ENCODE assay signal across 12 cellular contexts in the genomic region with DNA sequence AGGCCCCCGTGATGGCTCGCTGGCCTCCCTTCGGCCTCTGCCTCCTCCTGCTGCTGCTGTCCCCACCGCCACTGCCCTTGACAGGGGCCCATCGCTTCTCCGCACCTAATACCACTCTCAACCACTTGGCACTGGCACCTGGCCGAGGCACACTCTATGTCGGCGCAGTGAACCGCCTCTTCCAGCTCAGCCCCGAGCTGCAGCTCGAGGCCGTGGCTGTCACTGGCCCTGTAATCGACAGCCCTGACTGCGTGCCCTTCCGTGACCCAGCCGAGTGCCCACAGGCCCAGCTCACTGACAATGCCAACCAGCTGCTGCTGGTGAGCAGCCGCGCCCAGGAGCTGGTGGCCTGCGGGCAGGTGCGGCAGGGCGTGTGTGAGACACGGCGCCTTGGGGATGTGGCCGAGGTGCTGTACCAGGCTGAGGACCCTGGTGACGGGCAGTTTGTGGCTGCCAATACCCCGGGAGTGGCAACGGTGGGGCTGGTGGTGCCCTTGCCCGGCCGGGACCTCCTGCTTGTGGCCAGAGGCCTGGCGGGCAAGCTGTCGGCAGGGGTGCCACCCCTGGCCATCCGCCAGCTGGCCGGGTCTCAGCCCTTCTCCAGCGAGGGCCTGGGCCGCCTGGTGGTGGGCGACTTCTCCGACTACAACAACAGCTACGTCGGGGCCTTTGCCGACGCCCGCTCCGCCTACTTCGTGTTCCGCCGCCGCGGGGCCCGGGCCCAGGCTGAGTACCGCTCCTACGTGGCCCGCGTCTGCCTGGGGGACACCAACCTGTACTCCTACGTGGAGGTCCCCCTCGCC. TPM values are rescaled to one million over a fixed set of nuclear protein-coding genes. Genes with fewer than 3 reads are reported as not detected.
DNase-seq lines count a peak whose midpoint lies in the region; ATAC-seq and FAIRE-seq lines count a peak whose summit lies in the region.
"Had no signal": no experiment of that assay in that cellular context is flagged by ENCODE, and none has a peak within 500 bp of the region (broad histone marks: within the 10 kb centered on the region; RNA-seq: fewer than 3 reads in every experiment).

No MANE protein-coding gene starts in this region.

- no peak for FAIRE-seq in small intestine (lab: Jason Lieb, UNC)

- H3K27ac ChIP-seq in temporal lobe (ENCODE audit: low read depth, low read length) (peak overlapping the region; percentile 99), small intestine (ENCODE audit: low read depth in 1 of 2, low read length in 1 of 2) (no peak overlapping the region)

- no peaks in the 10 kb centered on the region for H3K36me3 Mint-ChIP-seq in activated naive CD4-positive, alpha-beta T cell treated with anti-CD3 and anti-CD28 coated beads for 36 hours (ENCODE audit: low read depth)

- no peak overlapping the region for H3K4me3 ChIP-seq in small intestine (ENCODE audit: low read depth in 1 of 2, low read length in 2 of 2)

- peaks cover 6% of the 10 kb centered on the region for H3K4me1 Mint-ChIP-seq in activated naive CD4-positive, alpha-beta T cell treated with anti-CD3 and anti-CD28 coated beads for 36 hours (ENCODE audit: low read depth)

- intact Hi-C loops in activated naive CD4-positive, alpha-beta T cell treated with anti-CD3 and anti-CD28 coated beads for 36 hours (cut with micrococcal nuclease), result no loop called here
- intact Hi-C loops in left colon (cut with DNase I, micrococcal nuclease), result no loop called here

- ATAC-seq in left colon (peak; percentile 13), HG02884 (IDR thresholded peaks at IDR 0.05; ENCODE audit: unreplicated experiment) (no peak), HG03196 (IDR thresholded peaks at IDR 0.05; ENCODE audit: unreplicated experiment) (no peak)
- ATAC-seq: T-helper 17 cell had no signal

- 62 to 86% (median 80%) methylated on average over 16 to 56 of the region's 56 CpGs for WGBS in small intestine, 3 donors

- no peaks in the 10 kb centered on the region for H3K27me3 Mint-ChIP-seq in activated naive CD4-positive, alpha-beta T cell treated with anti-CD3 and anti-CD28 coated beads for 36 hours (ENCODE audit: low read depth)
- H3K27me3 Mint-ChIP-seq: T-helper 17 cell had no signal

- H3K9me3 ChIP-seq in small intestine (ENCODE audit: control insufficient read depth, low read depth), result no peaks in the 10 kb centered on the region

- DNase-seq in activated naive CD4-positive, alpha-beta T cell treated with anti-CD3 and anti-CD28 coated beads, Interleukin-2, amount 50 U/mL, for 16 hours, result peak; percentile 6
- no peak for DNase-seq in activated naive CD4-positive, alpha-beta T cell treated with anti-CD3 and anti-CD28 coated beads for 36 hours
- DNase-seq in SW480 (ENCODE audit: low spot score) (peak; percentile 42), left colon (peak; percentile 12 to 20), small intestine (no peak)
- DNase-seq: NCI-H1694, nephron progenitor cell, T-helper 17 cell had no signal

- no peaks in the 10 kb centered on the region for H3K4me1 ChIP-seq in small intestine (ENCODE audit: control insufficient read depth in 2 of 2, insufficient read depth in 1 of 2, low read depth in 1 of 2, low read length in 1 of 2)

- CTCF ChIA-PET in activated naive CD4-positive, alpha-beta T cell treated with anti-CD3 and anti-CD28 coated beads for 36 hours (lab: Charles Lee), result interaction anchor here (2.3 kb wide), 1 partner anchor 156 kb away, joined by 5 read pairs; no protein-coding TSS in a partner anchor

- no peak overlapping the region for H3K27ac Mint-ChIP-seq in activated naive CD4-positive, alpha-beta T cell treated with anti-CD3 and anti-CD28 coated beads for 36 hours
- H3K27ac Mint-ChIP-seq: nephron progenitor cell, T-helper 17 cell had no signal

- H3K4me3 Mint-ChIP-seq in activated naive CD4-positive, alpha-beta T cell treated with anti-CD3 and anti-CD28 coated beads for 36 hours, result no peak overlapping the region
- H3K4me3 Mint-ChIP-seq: nephron progenitor cell had no signal

- no peaks in the 10 kb centered on the region for H3K9me3 Mint-ChIP-seq in activated naive CD4-positive, alpha-beta T cell treated with anti-CD3 and anti-CD28 coated beads for 36 hours

- H3K27me3 ChIP-seq in small intestine (ENCODE audit: control insufficient read depth in 2 of 2, insufficient read depth in 2 of 2, low read length in 2 of 2), result no peaks in the 10 kb centered on the region
- H3K27me3 ChIP-seq: brain microvascular endothelial cell had no signal

- no peaks in the 10 kb centered on the region for H3K36me3 ChIP-seq in small intestine (ENCODE audit: control insufficient read depth in 2 of 2, insufficient read depth in 2 of 2, low read length in 2 of 2)
- H3K36me3 ChIP-seq: brain microvascular endothelial cell had no signal

RNA-seq across cellular contexts. Expression of gene PLXNB3, which starts 3.0 kb away (rescaled TPM):
- total RNA-seq in activated naive CD4-positive, alpha-beta T cell treated with anti-CD3 and anti-CD28 coated beads for 36 hours, result under 1 TPM; 0.05 to 0.44 TPM
- total RNA-seq in left colon (1 to 10 TPM; 1.0 to 5.4 TPM), temporal lobe (2.2 TPM)
- 1 to 10 TPM in 1 of 3 donors, under 1 TPM in 1, not detected in 1; 0.54 to 1.6 TPM for polyA plus RNA-seq in small intestine

RNA-seq across cellular contexts. Expression of gene SRPK3, which starts 13.8 kb away (rescaled TPM):
- not detected for total RNA-seq in activated naive CD4-positive, alpha-beta T cell treated with anti-CD3 and anti-CD28 coated beads for 36 hours
- total RNA-seq in left colon (1 to 10 TPM; 1.4 to 1.7 TPM), temporal lobe (0.25 TPM)
- under 1 TPM in 2 of 3 donors, not detected in 1; 0.15 to 0.27 TPM for polyA plus RNA-seq in small intestine
- total RNA-seq: T-helper 17 cell had no signal

RNA-seq across cellular contexts. Expression of gene IDH3G, which starts 27.1 kb away (rescaled TPM):
- 10 to 100 TPM; 46.3 to 49.9 TPM for total RNA-seq in activated naive CD4-positive, alpha-beta T cell treated with anti-CD3 and anti-CD28 coated beads for 36 hours
- total RNA-seq in left colon (10 to 100 TPM; 76.1 to 93.6 TPM), temporal lobe (52.1 TPM)
- 100 to 1,000 TPM in 1 of 3 donors, 10 to 100 TPM in 2; 80.0 to 114 (median 91.1) TPM for polyA plus RNA-seq in small intestine

RNA-seq across cellular contexts. Expression of gene SSR4, which starts 27.4 kb away (rescaled TPM):
- total RNA-seq in activated naive CD4-positive, alpha-beta T cell treated with anti-CD3 and anti-CD28 coated beads for 36 hours, result 100 to 1,000 TPM; 148 to 152 TPM
- total RNA-seq in left colon, result 100 to 1,000 TPM; 216 to 237 TPM
- 50.2 TPM for total RNA-seq in temporal lobe
- 100 to 1,000 TPM; 331 to 694 (median 560) TPM for polyA plus RNA-seq in small intestine

RNA-seq across cellular contexts. Expression of gene ABCD1, which starts 42.4 kb away (rescaled TPM):
- 1 to 10 TPM; 2.5 to 3.4 TPM for total RNA-seq in activated naive CD4-positive, alpha-beta T cell treated with anti-CD3 and anti-CD28 coated beads for 36 hours
- total RNA-seq in left colon, result 10 to 100 TPM; 15.1 to 15.9 TPM
- 3.4 TPM for total RNA-seq in temporal lobe
- polyA plus RNA-seq in small intestine, result 10 to 100 TPM; 10.1 to 37.3 (median 26.5) TPM

Comparison
In these comparisons a context has a peak if more than half of its experiments do, and no peak if none do; other contexts are left out.
1. DNase-seq: peak in activated naive CD4-positive, alpha-beta T cell treated with anti-CD3 and anti-CD28 coated beads, Interleukin-2, amount 50 U/mL, for 16 hours (single experiment), SW480 (single experiment) and left colon (2 of 2); none in activated naive CD4-positive, alpha-beta T cell treated with anti-CD3 and anti-CD28 coated beads for 36 hours (single experiment) and small intestine (single experiment).